ENCODE assay signal across 8 cellular contexts in the genomic region with DNA sequence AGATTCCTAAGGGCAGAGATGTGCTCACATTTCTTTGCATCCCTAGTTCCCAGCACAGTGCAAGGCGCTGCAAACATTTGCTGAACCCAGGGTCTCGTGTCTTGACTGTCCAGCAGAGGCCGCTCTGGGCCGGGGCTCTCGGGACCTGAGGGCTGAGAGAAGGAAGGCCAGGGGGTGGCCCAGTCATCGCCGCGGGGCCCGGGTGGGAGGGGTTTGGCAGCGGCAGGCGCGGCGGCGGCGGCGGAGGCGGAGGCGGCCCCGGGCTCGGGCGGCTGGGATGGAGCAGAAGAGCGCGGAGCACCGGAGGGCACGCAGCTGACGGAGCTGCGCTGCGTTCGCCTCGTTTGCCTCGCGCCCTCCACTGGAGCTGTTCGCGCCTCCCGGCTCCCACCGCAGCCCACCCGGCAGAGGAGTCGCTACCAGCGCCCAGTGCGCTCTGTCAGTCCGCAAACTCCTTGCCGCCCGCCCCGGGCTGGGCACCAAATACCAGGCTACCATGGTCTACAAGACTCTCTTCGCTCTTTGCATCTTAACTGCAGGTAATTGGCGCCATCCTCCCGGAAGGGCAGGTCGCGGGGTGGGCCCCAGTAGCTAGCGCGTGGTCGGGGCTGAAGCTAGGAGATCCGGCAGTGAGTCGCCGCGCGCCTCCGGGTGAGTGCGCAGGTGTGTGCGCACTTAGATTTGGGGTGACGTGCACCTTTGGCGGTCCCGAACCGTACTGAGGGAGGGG. TPM values are rescaled to one million over a fixed set of nuclear protein-coding genes. Genes with fewer than 3 reads are reported as not detected.
DNase-seq lines count a peak whose midpoint lies in the region; ATAC-seq lines count a peak whose summit lies in the region.

A gene with protein sequence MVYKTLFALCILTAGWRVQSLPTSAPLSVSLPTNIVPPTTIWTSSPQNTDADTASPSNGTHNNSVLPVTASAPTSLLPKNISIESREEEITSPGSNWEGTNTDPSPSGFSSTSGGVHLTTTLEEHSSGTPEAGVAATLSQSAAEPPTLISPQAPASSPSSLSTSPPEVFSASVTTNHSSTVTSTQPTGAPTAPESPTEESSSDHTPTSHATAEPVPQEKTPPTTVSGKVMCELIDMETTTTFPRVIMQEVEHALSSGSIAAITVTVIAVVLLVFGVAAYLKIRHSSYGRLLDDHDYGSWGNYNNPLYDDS (plus strand): TSS at position 285 of the 730 bp plus-strand sequence. CDS start 212 bp downstream, at position 497.

- CTCF ChIA-PET in T-cell (lab: Charles Lee), result no interaction called here

- H3K4me3 Mint-ChIP-seq in T-cell, result peak within 1 kb of the TSS in 2 of 3 donors; percentile 24 to 65
- peak within 1 kb of the TSS; percentile 29 to 53 for H3K4me3 Mint-ChIP-seq in effector memory CD8-positive, alpha-beta T cell

- H3K4me1 Mint-ChIP-seq in T-cell, result peaks cover 16 to 22% (median 19%) of the 10 kb centered on the region in 3 donors
- peaks cover 0 to 2% of the 10 kb centered on the region in 2 donors for H3K4me1 Mint-ChIP-seq in effector memory CD8-positive, alpha-beta T cell (ENCODE audit: low read depth in 2 of 2)

- peak; percentile 89 for ATAC-seq in HG02571 (IDR thresholded peaks at IDR 0.05; ENCODE audit: unreplicated experiment)
- peak; percentile 18 to 37 (median 28) for ATAC-seq in T-cell (replicated peaks in 1 of 4)
- peak; percentile 31 for ATAC-seq in effector memory CD8-positive, alpha-beta T cell (replicated peaks)

- peak; percentile 11 for DNase-seq in activated T-cell treated with anti-CD3 and anti-CD28 coated beads for 24 hours (ENCODE audit: low read depth)
- no peak for DNase-seq in activated T-cell treated with anti-CD3 and anti-CD28 coated beads for 4 hours
- peak; percentile 22 for DNase-seq in NAMALWA (ENCODE audit: low spot score)
- DNase-seq in T-cell, result peak in 4 of 34 experiments; percentile 1 to 35 (median 9)
- no peak for DNase-seq in effector memory CD8-positive, alpha-beta T cell
- DNase-seq in lung microvascular endothelial cell (ENCODE audit: low read depth in 2 of 2), result peak; percentile 72 to 82
- peak; percentile 11 for DNase-seq in stimulated activated CD8-positive, alpha-beta memory T cell treated with anti-CD3 and anti-CD28 coated beads, Interleukin-4, amount 100 ng/mL, for 24 hours (ENCODE audit: low read depth)

- POLR2A ChIA-PET in T-cell (lab: Charles Lee), result no interaction called here

- no peaks in the 10 kb centered on the region for H3K9me3 Mint-ChIP-seq in T-cell
- H3K9me3 Mint-ChIP-seq in effector memory CD8-positive, alpha-beta T cell, result no peaks in the 10 kb centered on the region

- H3K27ac Mint-ChIP-seq in T-cell, result no peak within 1 kb of the TSS
- H3K27ac Mint-ChIP-seq in effector memory CD8-positive, alpha-beta T cell, result no peak within 1 kb of the TSS

- peaks cover 59 to 65% of the 10 kb centered on the region in 2 donors for H3K27me3 Mint-ChIP-seq in T-cell
- H3K27me3 Mint-ChIP-seq in effector memory CD8-positive, alpha-beta T cell, result peaks cover 30 to 75% of the 10 kb centered on the region in 2 donors

- no peaks in the 10 kb centered on the region for H3K36me3 Mint-ChIP-seq in T-cell
- H3K36me3 Mint-ChIP-seq in effector memory CD8-positive, alpha-beta T cell (ENCODE audit: insufficient read depth), result peaks cover 4% of the 10 kb centered on the region

RNA-seq across cellular contexts. Expression of the gene that starts here (rescaled TPM):
- total RNA-seq in T-cell (under 1 TPM; 0.13 to 0.38 (median 0.26) TPM), lung microvascular endothelial cell (under 0.01 TPM in 1 of 2 replicates, not detected in the other)

Comparison
In these comparisons a context has a peak if more than half of its experiments do, and no peak if none do; other contexts are left out.
1. DNase-seq: peak in activated T-cell treated with anti-CD3 and anti-CD28 coated beads for 24 hours (single experiment), NAMALWA (single experiment) and stimulated activated CD8-positive, alpha-beta memory T cell treated with anti-CD3 and anti-CD28 coated beads, Interleukin-4, amount 100 ng/mL, for 24 hours (single experiment); none in activated T-cell treated with anti-CD3 and anti-CD28 coated beads for 4 hours (single experiment) and effector memory CD8-positive, alpha-beta T cell (0 of 3).
2. Peak in ATAC-seq in T-cell; RNA of the gene not detected or under 1 TPM.
3. Peak in DNase-seq in lung microvascular endothelial cell; RNA of the gene not detected or under 1 TPM.
4. ATAC-seq: peak in every context shown above with its lines; median percentile 89 in HG02571; 31 in effector memory CD8-positive, alpha-beta T cell; 28 in T-cell.